1 cellular context compared by ENCODE assay signal in genomic region chr2:7956126-7956689, GRCh38.
TF ChIP-seq lines count a peak whose summit lies in the region.

No MANE protein-coding gene starts in this region.

TF ChIP-seq in GM23338, 12 proteins besides CTCF, POLR2A, EP300 and RAD21 (continued from another document):
- TF ChIP-seq ETS1 (IDR thresholded peaks at IDR 0.05): no peak
